Comparison of ENCODE assay signal across 23 cellular contexts in genomic region chr17:36599546-36600250, GRCh38. TPM values are rescaled to one million over a fixed set of nuclear protein-coding genes. Genes with fewer than 3 reads are reported as not detected.
DNase-seq lines count a peak whose midpoint lies in the region; ATAC-seq, FAIRE-seq and TF ChIP-seq lines count a peak whose summit lies in the region.
"Had no signal": no experiment of that assay in that cellular context is flagged by ENCODE, and none has a peak within 500 bp of the region (broad histone marks: within the 10 kb centered on the region; RNA-seq: fewer than 3 reads in every experiment).

No MANE protein-coding gene starts in this region.

- H3K27ac Mint-ChIP-seq in activated naive CD4-positive, alpha-beta T cell treated with anti-CD3 and anti-CD28 coated beads, Interleukin-2, amount 10 ng/mL, durations not matched to agents 7 days and 5 days: peak overlapping the region; percentile 38

- H3K4me3 Mint-ChIP-seq in activated naive CD4-positive, alpha-beta T cell treated with anti-CD3 and anti-CD28 coated beads, Interleukin-2, amount 10 ng/mL, durations not matched to agents 7 days and 5 days: no peak overlapping the region

- POLR2A ChIA-PET in RWPE1 (lab: Yijun Ruan, JAX; ENCODE audit: low non-redundant PET): no interaction called here

- H3K4me1 ChIP-seq in lower lobe of right lung (peaks cover 26% of the 10 kb centered on the region), small intestine (ENCODE audit: control insufficient read depth in 2 of 2, insufficient read depth in 1 of 2, low read depth in 1 of 2, low read length in 1 of 2) (peaks cover 8 to 10% of the 10 kb centered on the region in 2 donors)
- H3K4me1 ChIP-seq: BE2C had no signal

- H3K27me3 Mint-ChIP-seq in activated naive CD4-positive, alpha-beta T cell treated with anti-CD3 and anti-CD28 coated beads, Interleukin-2, amount 10 ng/mL, durations not matched to agents 7 days and 5 days: no peaks in the 10 kb centered on the region
- H3K27me3 Mint-ChIP-seq: activated CD4-positive, alpha-beta T cell treated with anti-CD3 and anti-CD28 coated beads, Interleukin-2, amount 10 ng/mL, durations not matched to agents 24 days and 14 days; stimulated activated memory B cell treated with anti-CD40 and anti-IgM and Interleukin-4, amounts not matched to agents 10 μg/mL and 1 μg/mL and 100 μg/mL, for 72 hours had no signal

- no peak for DNase-seq in activated naive CD4-positive, alpha-beta T cell treated with anti-CD3 and anti-CD28 coated beads, Interleukin-2, amount 10 ng/mL, durations not matched to agents 7 days and 5 days
- no peak for DNase-seq in activated naive CD4-positive, alpha-beta T cell (lab: John Stamatoyannopoulos, UW)
- DNase-seq in RWPE1 (ENCODE audit: low spot score) (no peak), lower lobe of right lung (peak; percentile 41), small intestine (peak; percentile 27), NCI-H2107 (lab: John Stamatoyannopoulos, UW) (no peak), NCI-H748 (lab: John Stamatoyannopoulos, UW; ENCODE audit: unreplicated experiment) (no peak), AG08396 (ENCODE audit: low spot score) (no peak)
- DNase-seq: activated CD4-positive, alpha-beta T cell treated with anti-CD3 and anti-CD28 coated beads, Interleukin-2, amount 10 ng/mL, durations not matched to agents 24 days and 14 days; activated T-cell treated with anti-CD3 and anti-CD28 coated beads, Interleukin-2, amount 50 U/mL, for 72 hours; BE2C; Calu3; left cardiac atrium; NCI-H1092; NCI-H187 treated with DMSO at 0.1 percent for 48 hours; PC-9; SIG-M5 had no signal

- H3K4me3 ChIP-seq in lower lobe of right lung: no peak overlapping the region
- no peak overlapping the region for H3K4me3 ChIP-seq in small intestine (ENCODE audit: low read depth in 1 of 2, low read length in 2 of 2)
- H3K4me3 ChIP-seq: skin epidermis had no signal

- no peaks in the 10 kb centered on the region for H3K36me3 Mint-ChIP-seq in activated naive CD4-positive, alpha-beta T cell treated with anti-CD3 and anti-CD28 coated beads, Interleukin-2, amount 10 ng/mL, durations not matched to agents 7 days and 5 days

- TF ChIP-seq CTCF in RWPE1 (conservative IDR thresholded peaks at IDR 0.05; ENCODE audit: low read depth): no peak
- TF ChIP-seq CTCF in lower lobe of right lung (IDR thresholded peaks at IDR 0.05): no peak

- CTCF ChIA-PET in activated naive CD4-positive, alpha-beta T cell treated with anti-CD3 and anti-CD28 coated beads, Interleukin-2, amount 10 ng/mL, durations not matched to agents 7 days and 5 days (lab: Charles Lee): interaction anchor here (0.5 kb wide), 1 partner anchor 732 kb away, joined by 3 read pairs; no protein-coding TSS in a partner anchor
- CTCF ChIA-PET in RWPE1 (lab: Yijun Ruan, JAX): interaction anchor here (0.5 kb wide), 1 partner anchor 971 kb away, joined by 3 read pairs; no protein-coding TSS in a partner anchor

- 56 to 78% (median 69%) methylated on average over 11 of the region's 11 CpGs for WGBS in small intestine, 3 donors

- H3K9me3 ChIP-seq in lower lobe of right lung: no peaks in the 10 kb centered on the region
- no peaks in the 10 kb centered on the region for H3K9me3 ChIP-seq in small intestine (ENCODE audit: control insufficient read depth, low read depth)
- H3K9me3 ChIP-seq: BE2C, neutrophil had no signal

- no peaks in the 10 kb centered on the region for H3K9me3 Mint-ChIP-seq in activated naive CD4-positive, alpha-beta T cell treated with anti-CD3 and anti-CD28 coated beads, Interleukin-2, amount 10 ng/mL, durations not matched to agents 7 days and 5 days
- H3K9me3 Mint-ChIP-seq: activated CD4-positive, alpha-beta T cell treated with anti-CD3 and anti-CD28 coated beads, Interleukin-2, amount 10 ng/mL, durations not matched to agents 24 days and 14 days; activated T-cell treated with anti-CD3 and anti-CD28 coated beads, Interleukin-2, amount 50 U/mL, for 72 hours; mesothelial cell of epicardium; stimulated activated memory B cell treated with anti-CD40 and anti-IgM and Interleukin-4, amounts not matched to agents 10 μg/mL and 1 μg/mL and 100 μg/mL, for 72 hours had no signal

- no peaks in the 10 kb centered on the region for H3K36me3 ChIP-seq in lower lobe of right lung
- H3K36me3 ChIP-seq in small intestine (ENCODE audit: control insufficient read depth in 2 of 2, insufficient read depth in 2 of 2, low read length in 2 of 2): peaks cover 3 to 11% of the 10 kb centered on the region in 2 donors
- H3K36me3 ChIP-seq: neutrophil had no signal

- H3K27me3 ChIP-seq in lower lobe of right lung (ENCODE audit: low read depth): no peaks in the 10 kb centered on the region
- no peaks in the 10 kb centered on the region for H3K27me3 ChIP-seq in small intestine (ENCODE audit: control insufficient read depth in 2 of 2, insufficient read depth in 2 of 2, low read length in 2 of 2)
- H3K27me3 ChIP-seq: BE2C, neutrophil had no signal

- H3K27ac ChIP-seq in RWPE1: peak overlapping the region; percentile 82
- no peak overlapping the region for H3K27ac ChIP-seq in lower lobe of right lung
- peak overlapping the region; percentile 87 to 93 for H3K27ac ChIP-seq in small intestine (ENCODE audit: low read depth in 1 of 2, low read length in 1 of 2)
- H3K27ac ChIP-seq: neutrophil, PC-9 had no signal

- ATAC-seq in lower lobe of right lung: no peak
- ATAC-seq: activated T-cell treated with anti-CD3 and anti-CD28 coated beads, Interleukin-2, amount 50 U/mL, for 72 hours; left cardiac atrium; stimulated activated memory B cell treated with anti-CD40 and anti-IgM and Interleukin-4, amounts not matched to agents 10 μg/mL and 1 μg/mL and 100 μg/mL, for 72 hours had no signal

- intact Hi-C loops in lower lobe of right lung (cut with DNase I): no loop called here

- FAIRE-seq in small intestine (lab: Jason Lieb, UNC): no peak
- FAIRE-seq: bronchial epithelial cell, GM19239 had no signal

- H3K4me1 Mint-ChIP-seq in activated naive CD4-positive, alpha-beta T cell treated with anti-CD3 and anti-CD28 coated beads, Interleukin-2, amount 10 ng/mL, durations not matched to agents 7 days and 5 days: peaks cover 28% of the 10 kb centered on the region

RNA-seq across cellular contexts. Expression of gene MRM1, which starts 1.7 kb away (rescaled TPM):
- 6.6 TPM for total RNA-seq in lower lobe of right lung
- polyA plus RNA-seq in small intestine: 10 to 100 TPM; 15.4 to 20.6 (median 16.8) TPM

RNA-seq across cellular contexts. Expression of gene DHRS11, which starts 8.0 kb away (rescaled TPM):
- total RNA-seq in lower lobe of right lung: 5.9 TPM
- 100 to 1,000 TPM; 195 to 654 (median 639) TPM for polyA plus RNA-seq in small intestine

RNA-seq across cellular contexts. Expression of gene GGNBP2, which starts 55.0 kb away (rescaled TPM):
- total RNA-seq in lower lobe of right lung: 74.8 TPM
- 10 to 100 TPM; 40.1 to 64.9 (median 64.0) TPM for polyA plus RNA-seq in small intestine

Comparison
In these comparisons a context has a peak if more than half of its experiments do, and no peak if none do; other contexts are left out.
1. DNase-seq: peak in lower lobe of right lung (single experiment) and small intestine (single experiment); none in activated naive CD4-positive, alpha-beta T cell treated with anti-CD3 and anti-CD28 coated beads, Interleukin-2, amount 10 ng/mL, durations not matched to agents 7 days and 5 days (single experiment), activated naive CD4-positive, alpha-beta T cell (0 of 4), RWPE1 (single experiment), NCI-H2107 (single experiment), NCI-H748 (single experiment) and AG08396 (single experiment).